In the genomic region with DNA sequence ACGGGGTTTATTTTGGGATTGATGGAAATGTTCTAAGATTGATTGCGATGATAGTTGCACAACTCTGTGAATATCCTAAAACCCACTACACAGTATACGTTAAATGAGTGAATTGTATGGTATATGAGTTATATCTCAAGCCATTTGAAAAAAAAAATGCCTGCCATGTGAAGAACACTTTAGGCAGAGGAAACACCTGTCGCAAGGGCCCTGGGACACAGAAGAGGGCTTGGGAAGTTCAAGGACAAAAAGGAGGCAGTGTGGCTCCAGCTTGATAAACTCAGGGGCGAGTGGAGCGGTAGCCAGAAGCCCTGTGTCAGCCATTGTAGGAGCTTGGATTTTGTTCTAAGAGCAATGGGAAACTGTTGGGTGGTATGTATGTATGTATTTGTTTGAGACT, we compare ENCODE assay signal across 1 cellular context.
TF ChIP-seq lines count a peak whose summit lies in the region.

No MANE protein-coding gene starts in this region.

TF ChIP-seq in SK-N-SH, 30 proteins besides CTCF, POLR2A, EP300 and RAD21:
- TF ChIP-seq ELF1 (IDR thresholded peaks at IDR 0.05) (no peak), FOXM1 (IDR thresholded peaks at IDR 0.05; ENCODE audit: low read depth) (no peak), REST (IDR thresholded peaks at IDR 0.05; ENCODE audit: low read depth, low read length) (no peak), RCOR1 (IDR thresholded peaks at IDR 0.05; ENCODE audit: low read length) (no peak), TEAD4 (IDR thresholded peaks at IDR 0.05; ENCODE audit: borderline replicate concordance, insufficient read depth) (no peak), NFIC (IDR thresholded peaks at IDR 0.05; ENCODE audit: borderline replicate concordance) (no peak), TAF1 (IDR thresholded peaks at IDR 0.05; ENCODE audit: borderline replicate concordance, low read depth, low read length) (no peak), FOSL2 (IDR thresholded peaks at IDR 0.05; ENCODE audit: borderline replicate concordance, low read depth) (no peak), FOXJ3 (CRISPR knock-in tag; IDR thresholded peaks at IDR 0.05) (no peak), YY1 (IDR thresholded peaks at IDR 0.05; ENCODE audit: low read depth) (no peak), MXI1 (IDR thresholded peaks at IDR 0.05; ENCODE audit: low read depth, low read length) (no peak)
TF ChIP-seq in SK-N-SH: peak in this region for 0.
